Comparison of ENCODE assay signal across 22 cellular contexts in genomic region chr10:104450954-104451353, GRCh38.
DNase-seq lines count a peak whose midpoint lies in the region; TF ChIP-seq lines count a peak whose summit lies in the region.
"Had no signal": no experiment of that assay in that cellular context is flagged by ENCODE, and none has a peak within 500 bp of the region (broad histone marks: within the 10 kb centered on the region; RNA-seq: fewer than 3 reads in every experiment).

No MANE protein-coding gene starts in this region.

- TF ChIP-seq POLR2A in adrenal gland (IDR thresholded peaks at IDR 0.05): no peak

- H3K4me2 ChIP-seq in osteoblast (ENCODE audit: insufficient read depth, low read length): peak overlapping the region; percentile 35
- H3K4me2 ChIP-seq: BLaER1 had no signal

- WGBS in adrenal gland, 4 donors: 39 to 51% (median 42%) methylated on average over 5 of the region's 5 CpGs

- no peaks in the 10 kb centered on the region for H4K20me1 ChIP-seq in osteoblast (ENCODE audit: insufficient read depth, low read length)
- H4K20me1 ChIP-seq: BLaER1 had no signal

- DNase-seq in AG10803 (ENCODE audit: low read depth) (peak; percentile 46), HCEC 1CT (peak; percentile 66), adrenal gland (peak in 6 of 7 donors; percentile 23 to 60 (median 44)), osteoblast (ENCODE audit: insufficient read length, low spot score, missing footprints) (no peak), NCI-H446 (lab: John Stamatoyannopoulos, UW) (no peak), kidney tubule cell (ENCODE audit: low spot score) (no peak)
- no peak for DNase-seq in activated effector memory CD4-positive, alpha-beta T cell treated with Interleukin-2 at 50 U/mL for 16 hours
- no peak for DNase-seq in activated CD4-positive, alpha-beta T cell treated with anti-CD3 and anti-CD28 coated beads, Interleukin-2, amount 50 U/mL, for 4 hours
- DNase-seq: CD4-positive, alpha-beta memory T cell; DMS153; GDM1; H7; KG1; MM.1S; NCI-H1092; NCI-H2081; NCI-H774; OCI-M1; SIG-M5 had no signal

- H3K4me3 ChIP-seq in AG10803 (ENCODE audit: low read length): no peak overlapping the region
- H3K4me3 ChIP-seq in adrenal gland: no peak overlapping the region
- H3K4me3 ChIP-seq in osteoblast (ENCODE audit: insufficient read depth, low read length): no peak overlapping the region
- H3K4me3 ChIP-seq: BLaER1, GM12878 had no signal

- H3K36me3 ChIP-seq in adrenal gland (replicated peaks in 1 of 2) (no peaks in the 10 kb centered on the region), osteoblast (ENCODE audit: insufficient read depth, low read length) (no peaks in the 10 kb centered on the region)
- H3K36me3 ChIP-seq: BLaER1 had no signal

- H3K27me3 ChIP-seq in adrenal gland (no peaks in the 10 kb centered on the region), osteoblast (ENCODE audit: insufficient read depth, low read length) (no peaks in the 10 kb centered on the region)
- H3K27me3 ChIP-seq: BLaER1 had no signal

- H3K9me3 ChIP-seq in adrenal gland (replicated peaks in 1 of 3) (no peaks in the 10 kb centered on the region), osteoblast (ENCODE audit: low read depth, low read length) (no peaks in the 10 kb centered on the region)
- H3K9me3 ChIP-seq: BLaER1 had no signal

- H3K79me2 ChIP-seq in osteoblast (ENCODE audit: insufficient read depth, low read length): no peaks in the 10 kb centered on the region

- intact Hi-C loops in adrenal gland (cut with DNase I): no loop called here

- no peak for TF ChIP-seq CTCF in AG10803 (conservative IDR thresholded peaks at IDR 0.05; ENCODE audit: low read length)
- TF ChIP-seq CTCF in adrenal gland (IDR thresholded peaks at IDR 0.05): no peak
- TF ChIP-seq CTCF in osteoblast (IDR thresholded peaks at IDR 0.05; ENCODE audit: extremely low read depth, low read depth, low read length): no peak

- H3K4me1 ChIP-seq in adrenal gland (replicated peaks in 1 of 2) (peaks cover 17 to 26% of the 10 kb centered on the region in 2 donors), osteoblast (ENCODE audit: insufficient read depth, low read length) (peaks cover 36% of the 10 kb centered on the region)

- H3K27ac ChIP-seq in adrenal gland: peak overlapping the region in 1 of 5 donors; percentile 6
- H3K27ac ChIP-seq in osteoblast (ENCODE audit: low read depth, low read length): peak overlapping the region; percentile 67
- H3K27ac ChIP-seq: BLaER1, RWPE1 had no signal

- H2AFZ ChIP-seq in osteoblast (ENCODE audit: low read length): no peak overlapping the region

Comparison
In these comparisons a context has a peak if more than half of its experiments do, and no peak if none do; other contexts are left out.
1. DNase-seq: peak in AG10803 (single experiment), HCEC 1CT (single experiment) and adrenal gland (6 of 7); none in osteoblast (single experiment), activated effector memory CD4-positive, alpha-beta T cell treated with Interleukin-2 at 50 U/mL for 16 hours (single experiment), activated CD4-positive, alpha-beta T cell treated with anti-CD3 and anti-CD28 coated beads, Interleukin-2, amount 50 U/mL, for 4 hours (0 of 2), NCI-H446 (0 of 2) and kidney tubule cell (single experiment).